ENCODE assay signal across 17 cellular contexts in genomic region chr7:101974365-101974764, GRCh38.
A peak's percentile ranks its signal among the peaks of the same experiment; 100 is the strongest.
DNase-seq lines count a peak whose midpoint lies in the region; ATAC-seq and TF ChIP-seq lines count a peak whose summit lies in the region.
"Had no signal": no experiment of that assay in that cellular context is flagged by ENCODE, and none has a peak within 500 bp of the region (broad histone marks: within the 10 kb centered on the region; RNA-seq: fewer than 3 reads in every experiment).

No MANE protein-coding gene starts in this region.

- peaks cover 4% of the 10 kb centered on the region; the same call in 1 of the 2 replicates for H4K20me1 ChIP-seq in SK-N-SH (ENCODE audit: insufficient read depth)

- no peak overlapping the region for H3K4me3 Mint-ChIP-seq in endodermal cell
- peak overlapping the region in 1 of 2 donors; percentile 29 for H3K4me3 Mint-ChIP-seq in stimulated activated naive B cell treated with anti-CD40 and anti-IgM and Interleukin-4, amounts not matched to agents 10 μg/mL and 1 μg/mL and 100 μg/mL, for 72 hours
- H3K4me3 Mint-ChIP-seq: CD4-positive, CD25-positive, alpha-beta regulatory T cell had no signal

- H3K9me3 ChIP-seq in cardiac muscle cell (ENCODE audit: low read depth) = no peaks in the 10 kb centered on the region
- no peaks in the 10 kb centered on the region for H3K9me3 ChIP-seq in SK-N-SH
- no peaks in the 10 kb centered on the region for H3K9me3 ChIP-seq in endodermal cell (ENCODE audit: control insufficient read depth, low read length)

- 82% methylated on average over 6 of the region's 6 CpGs for WGBS in SK-N-SH (ENCODE audit: low lambda C conversion rate)
- WGBS in endodermal cell (ENCODE audit: insufficient coverage in 1 of 2, insufficient read length in 1 of 2), 2 experiments = 87 to 100% methylated on average over 2 to 4 of the region's 6 CpGs

- H3K9me3 Mint-ChIP-seq in endodermal cell = no peaks in the 10 kb centered on the region
- H3K9me3 Mint-ChIP-seq in stimulated activated naive B cell treated with anti-CD40 and anti-IgM and Interleukin-4, amounts not matched to agents 10 μg/mL and 1 μg/mL and 100 μg/mL, for 72 hours = peaks cover 4 to 7% of the 10 kb centered on the region in 2 donors

- H3K79me2 ChIP-seq in SK-N-SH (ENCODE audit: insufficient read depth) = peaks cover 30% of the 10 kb centered on the region

- TF ChIP-seq RAD21 in SK-N-SH (IDR thresholded peaks at IDR 0.05; ENCODE audit: low read length) = no peak; the same call in 1 of the 2 replicates

- H3K4me1 ChIP-seq in cardiac muscle cell (ENCODE audit: low read depth) (peaks cover 15% of the 10 kb centered on the region), SK-N-SH (ENCODE audit: control insufficient read depth in 1 of 2, insufficient read depth in 2 of 2, low read depth in 1 of 2, low read length in 1 of 2) (peaks cover 0 to 27% of the 10 kb centered on the region in 2 experiments; a peak in 2 of 4 replicates), endodermal cell (ENCODE audit: control insufficient read depth, insufficient read depth, low read length) (no peaks in the 10 kb centered on the region)

- POLR2A ChIA-PET in SK-N-SH (lab: Yijun Ruan, JAX) = interaction anchor here (0.5 kb wide), 1 partner anchor 8 kb away, joined by 3 read pairs; no protein-coding TSS in a partner anchor

- H3K36me3 ChIP-seq in cardiac muscle cell (no peaks in the 10 kb centered on the region), SK-N-SH (replicated peaks in 1 of 2; ENCODE audit: control insufficient read depth in 1 of 2, insufficient read depth in 2 of 2, low read length in 1 of 2) (no peaks in the 10 kb centered on the region), endodermal cell (ENCODE audit: control insufficient read depth, insufficient read depth, low read length) (no peaks in the 10 kb centered on the region)

- H3K27ac Mint-ChIP-seq in endodermal cell = peak overlapping the region; percentile 49
- peak overlapping the region; percentile 67 for H3K27ac Mint-ChIP-seq in stimulated activated naive B cell treated with anti-CD40 and anti-IgM and Interleukin-4, amounts not matched to agents 10 μg/mL and 1 μg/mL and 100 μg/mL, for 72 hours
- H3K27ac Mint-ChIP-seq: CD4-positive, CD25-positive, alpha-beta regulatory T cell had no signal

- H3K4me1 Mint-ChIP-seq in endodermal cell = peaks cover 11% of the 10 kb centered on the region
- peaks cover 21 to 33% of the 10 kb centered on the region in 2 donors for H3K4me1 Mint-ChIP-seq in stimulated activated naive B cell treated with anti-CD40 and anti-IgM and Interleukin-4, amounts not matched to agents 10 μg/mL and 1 μg/mL and 100 μg/mL, for 72 hours

- TF ChIP-seq EP300 in SK-N-SH (IDR thresholded peaks at IDR 0.05; ENCODE audit: borderline replicate concordance in 1 of 2, low read depth in 1 of 2, low read length in 1 of 2) = peak in 1 of 2 experiments; percentile 88; a peak in 2 of 4 replicates

- H3K4me2 ChIP-seq in SK-N-SH = no peak overlapping the region

- no peaks in the 10 kb centered on the region for H3K9me2 ChIP-seq in SK-N-SH

- TF ChIP-seq CTCF in cardiac muscle cell (IDR thresholded peaks at IDR 0.05; ENCODE audit: low read depth, low read length) = no peak
- no peak for TF ChIP-seq CTCF in SK-N-SH (IDR thresholded peaks at IDR 0.05)
- TF ChIP-seq CTCF in endodermal cell (conservative IDR thresholded peaks at IDR 0.05) = no peak

- H3K27me3 Mint-ChIP-seq in endodermal cell (ENCODE audit: insufficient read depth) = no peaks in the 10 kb centered on the region
- H3K27me3 Mint-ChIP-seq in stimulated activated naive B cell treated with anti-CD40 and anti-IgM and Interleukin-4, amounts not matched to agents 10 μg/mL and 1 μg/mL and 100 μg/mL, for 72 hours = no peaks in the 10 kb centered on the region
- H3K27me3 Mint-ChIP-seq: CD4-positive, CD25-positive, alpha-beta regulatory T cell had no signal

- ATAC-seq in Right ventricle myocardium superior (ENCODE audit: poor library complexity) = no peak
- peak in 1 of 2 donors; percentile 38 for ATAC-seq in stimulated activated naive B cell treated with anti-CD40 and anti-IgM and Interleukin-4, amounts not matched to agents 10 μg/mL and 1 μg/mL and 100 μg/mL, for 72 hours (replicated peaks)
- ATAC-seq: Panc1 had no signal

- H3K36me3 Mint-ChIP-seq in endodermal cell (ENCODE audit: low read depth) = peaks cover 25% of the 10 kb centered on the region
- peaks cover 17 to 27% of the 10 kb centered on the region in 2 donors for H3K36me3 Mint-ChIP-seq in stimulated activated naive B cell treated with anti-CD40 and anti-IgM and Interleukin-4, amounts not matched to agents 10 μg/mL and 1 μg/mL and 100 μg/mL, for 72 hours

- no peak overlapping the region for H3K4me3 ChIP-seq in cardiac muscle cell
- H3K4me3 ChIP-seq in SK-N-SH (ENCODE audit: low read depth in 2 of 2, low read length in 1 of 2) = no peak overlapping the region
- H3K4me3 ChIP-seq in endodermal cell (ENCODE audit: low read length) = no peak overlapping the region

- H2AFZ ChIP-seq in SK-N-SH (ENCODE audit: low read depth) = no peak overlapping the region

- H3K9ac ChIP-seq in SK-N-SH (no peak overlapping the region), endodermal cell (ENCODE audit: extremely low read depth, low read length, poor library complexity, severe bottlenecking) (no peak overlapping the region)

- peak overlapping the region; percentile 68 for H3K27ac ChIP-seq in cardiac muscle cell
- peak overlapping the region in 1 of 2 experiments; percentile 30; a peak in 1 of 4 replicates for H3K27ac ChIP-seq in SK-N-SH (ENCODE audit: low read depth in 2 of 2, low read length in 1 of 2)
- H3K27ac ChIP-seq in endodermal cell (ENCODE audit: low read depth, low read length) = no peak overlapping the region
- H3K27ac ChIP-seq: 22Rv1 had no signal

- H3K27me3 ChIP-seq in cardiac muscle cell = no peaks in the 10 kb centered on the region
- H3K27me3 ChIP-seq in SK-N-SH (ENCODE audit: insufficient read depth) = no peaks in the 10 kb centered on the region
- H3K27me3 ChIP-seq in endodermal cell (ENCODE audit: control insufficient read depth, insufficient read depth, low read length, poor library complexity, severe bottlenecking) = no peaks in the 10 kb centered on the region

- DNase-seq in cardiac muscle cell (ENCODE audit: low read depth in 1 of 2, low spot score in 1 of 2) (no peak), Right ventricle myocardium superior (no peak), SK-N-SH (peak; percentile 64), endodermal cell (no peak), AG20443 (ENCODE audit: low spot score) (no peak), iPS-NIHi7 (ENCODE audit: extremely low spot score) (no peak), RKO (ENCODE audit: low spot score) (no peak)
- no peak for DNase-seq in stimulated activated naive B cell treated with anti-CD40 and anti-IgM and Interleukin-4, amounts not matched to agents 10 μg/mL and 1 μg/mL and 100 μg/mL, for 72 hours
- DNase-seq: CD4-positive, CD25-positive, alpha-beta regulatory T cell; DMS153; GF-D8; NCI-H1694 treated with DMSO at 0.1 percent for 48 hours; NCI-H2227 treated with DMSO at 0.1 percent for 48 hours; NCI-H510A treated with DMSO at 0.1 percent for 48 hours; NCI-H774 had no signal

- intact Hi-C loops in Right ventricle myocardium superior (cut with DNase I) = no loop called here

- CTCF ChIA-PET in SK-N-SH (lab: Yijun Ruan, JAX) = interaction anchor here (0.6 to 1.7 kb wide), 7 partner anchors 12 to 286 kb away, joined by 3 to 6 read pairs (median 4); no protein-coding TSS in a partner anchor

- H3F3A ChIP-seq in SK-N-SH (replicated peaks; ENCODE audit: insufficient read depth) = no peaks in the 10 kb centered on the region

TF ChIP-seq in SK-N-SH, 30 proteins besides CTCF, POLR2A, EP300 and RAD21 (continues in another document):
- TF ChIP-seq TCF12 (IDR thresholded peaks at IDR 0.05) (no peak), CHD2 (IDR thresholded peaks at IDR 0.05; ENCODE audit: low read length, partially characterized antibody) (peak; percentile 75), USF1 (IDR thresholded peaks at IDR 0.05; ENCODE audit: borderline replicate concordance, low read depth) (no peak), USF2 (IDR thresholded peaks at IDR 0.05; ENCODE audit: borderline replicate concordance, low read depth, low read length) (no peak), TAF1 (IDR thresholded peaks at IDR 0.05; ENCODE audit: borderline replicate concordance, low read depth, low read length) (no peak), JUND (IDR thresholded peaks at IDR 0.05) (no peak), ELF1 (IDR thresholded peaks at IDR 0.05) (no peak), NRF1 (IDR thresholded peaks at IDR 0.05; ENCODE audit: low read depth, low read length) (no peak), MEF2A (IDR thresholded peaks at IDR 0.05; ENCODE audit: borderline replicate concordance, low read depth) (no peak), NFIC (IDR thresholded peaks at IDR 0.05; ENCODE audit: borderline replicate concordance) (no peak), SIN3A (IDR thresholded peaks at IDR 0.05; ENCODE audit: borderline replicate concordance, low read depth, low read length) (no peak), GATA2 (CRISPR knock-in tag; IDR thresholded peaks at IDR 0.05) (peak; percentile 72), FOSL2 (IDR thresholded peaks at IDR 0.05; ENCODE audit: borderline replicate concordance, low read depth) (no peak), EZH2phosphoT487 (IDR thresholded peaks at IDR 0.05; ENCODE audit: borderline replicate concordance, low read depth) (no peak)
